Comparison of ENCODE assay signal across 10 cellular contexts in genomic region chr3:134852893-134853351, GRCh38. TPM values are rescaled to one million over a fixed set of nuclear protein-coding genes. Genes with fewer than 3 reads are reported as not detected.
DNase-seq lines count a peak whose midpoint lies in the region; ATAC-seq and TF ChIP-seq lines count a peak whose summit lies in the region.
"Had no signal": no experiment of that assay in that cellular context is flagged by ENCODE, and none has a peak within 500 bp of the region (broad histone marks: within the 10 kb centered on the region; RNA-seq: fewer than 3 reads in every experiment).

No MANE protein-coding gene starts in this region.

- H3K9me3 ChIP-seq in Karpas-422 (ENCODE audit: low read length) (no peaks in the 10 kb centered on the region), spleen (no peaks in the 10 kb centered on the region)
- H3K9me3 ChIP-seq: heart left ventricle had no signal

- no peaks in the 10 kb centered on the region for H3K9me2 ChIP-seq in Karpas-422 (replicated peaks; ENCODE audit: insufficient read depth, low read length)

- 16 to 35% (median 20%) methylated on average over 4 of the region's 4 CpGs for WGBS in spleen, 5 donors

- H3K4me3 Mint-ChIP-seq in activated CD4-positive, alpha-beta T cell treated with anti-CD3 and anti-CD28 coated beads, Interleukin-2, amount 10 ng/mL, durations not matched to agents 24 days and 14 days, result peak overlapping the region; percentile 47

- peak overlapping the region; percentile 51 for H3K27ac Mint-ChIP-seq in activated CD4-positive, alpha-beta T cell treated with anti-CD3 and anti-CD28 coated beads, Interleukin-2, amount 10 ng/mL, durations not matched to agents 24 days and 14 days

- TF ChIP-seq POLR2A in spleen (IDR thresholded peaks at IDR 0.05), result no peak

- H3K36me3 ChIP-seq in Karpas-422 (ENCODE audit: insufficient read depth, low read length) (no peaks in the 10 kb centered on the region), spleen (no peaks in the 10 kb centered on the region)
- H3K36me3 ChIP-seq: heart left ventricle had no signal

- H3K4me1 Mint-ChIP-seq in activated CD4-positive, alpha-beta T cell treated with anti-CD3 and anti-CD28 coated beads, Interleukin-2, amount 10 ng/mL, durations not matched to agents 24 days and 14 days, result peaks cover 12% of the 10 kb centered on the region

- intact Hi-C loops in activated CD4-positive, alpha-beta T cell treated with anti-CD3 and anti-CD28 coated beads, Interleukin-2, amount 10 ng/mL, durations not matched to agents 24 days and 14 days (cut with micrococcal nuclease), result no loop called here
- intact Hi-C loops in spleen (cut with DNase I; ENCODE audit: low total_unique reads), result no loop called here

- H3K27ac ChIP-seq in Karpas-422 (ENCODE audit: low read length), result peak overlapping the region; percentile 88
- H3K27ac ChIP-seq in spleen, result peak overlapping the region in 5 of 8 donors; percentile 0 to 71 (median 51)
- H3K27ac ChIP-seq: heart left ventricle had no signal

- peak overlapping the region; percentile 51 for H3K9ac ChIP-seq in Karpas-422 (ENCODE audit: low read length)

- H3K79me2 ChIP-seq in Karpas-422 (ENCODE audit: low read length), result no peaks in the 10 kb centered on the region

- peaks cover 50% of the 10 kb centered on the region for H3K4me1 ChIP-seq in Karpas-422 (ENCODE audit: low read length)
- H3K4me1 ChIP-seq in spleen, result peaks cover 0 to 21% (median 13%) of the 10 kb centered on the region in 6 donors

- H3K36me3 Mint-ChIP-seq in activated CD4-positive, alpha-beta T cell treated with anti-CD3 and anti-CD28 coated beads, Interleukin-2, amount 10 ng/mL, durations not matched to agents 24 days and 14 days (ENCODE audit: low read depth), result no peaks in the 10 kb centered on the region
- H3K36me3 Mint-ChIP-seq: activated naive CD4-positive, alpha-beta T cell treated with anti-CD3 and anti-CD28 coated beads, Interleukin-2, amount 50 U/mL, for 72 hours had no signal

- TF ChIP-seq CTCF in spleen (IDR thresholded peaks at IDR 0.05 in 8 of 11, conservative IDR thresholded peaks at IDR 0.05 in 3 of 11), result no peak

- no peaks in the 10 kb centered on the region for H4K20me1 ChIP-seq in Karpas-422 (ENCODE audit: insufficient read depth, low read depth, low read length)

- H2AFZ ChIP-seq in Karpas-422 (ENCODE audit: low read length), result peak overlapping the region; percentile 40; the same call in 1 of the 2 replicates

- H3K4me3 ChIP-seq in Karpas-422 (ENCODE audit: low read length) (peak overlapping the region; percentile 29; the same call in 1 of the 2 replicates), spleen (no peak overlapping the region)
- H3K4me3 ChIP-seq: heart left ventricle had no signal

- H3K4me2 ChIP-seq in Karpas-422 (ENCODE audit: low read depth, low read length, poor library complexity, severe bottlenecking), result peak overlapping the region; percentile 54

- DNase-seq in activated CD4-positive, alpha-beta T cell treated with anti-CD3 and anti-CD28 coated beads, Interleukin-2, amount 10 ng/mL, durations not matched to agents 24 days and 14 days, result peak; percentile 66
- no peak for DNase-seq in activated CD4-positive, alpha-beta T cell treated with anti-CD3 and anti-CD28 coated beads, Interleukin-2, amount 50 U/mL, for 1 hour
- DNase-seq in Karpas-422, result peak; percentile 91
- peak; percentile 81 for DNase-seq in spleen
- DNase-seq in central memory CD4-positive, alpha-beta T cell, result no peak
- no peak for DNase-seq in COLO668 (lab: John Stamatoyannopoulos, UW; ENCODE audit: unreplicated experiment)
- no peak for DNase-seq in activated T-cell treated with anti-CD3 and anti-CD28 coated beads, Interleukin-2, amount 50 U/mL, for 1 hour

- peaks cover 6% of the 10 kb centered on the region for H3K27me3 Mint-ChIP-seq in activated CD4-positive, alpha-beta T cell treated with anti-CD3 and anti-CD28 coated beads, Interleukin-2, amount 10 ng/mL, durations not matched to agents 24 days and 14 days

- no peaks in the 10 kb centered on the region for H3K9me3 Mint-ChIP-seq in activated CD4-positive, alpha-beta T cell treated with anti-CD3 and anti-CD28 coated beads, Interleukin-2, amount 10 ng/mL, durations not matched to agents 24 days and 14 days
- H3K9me3 Mint-ChIP-seq: activated naive CD4-positive, alpha-beta T cell treated with anti-CD3 and anti-CD28 coated beads, Interleukin-2, amount 50 U/mL, for 72 hours had no signal

- peak; percentile 97 for ATAC-seq in HG02610 (IDR thresholded peaks at IDR 0.05; ENCODE audit: unreplicated experiment)

- no peaks in the 10 kb centered on the region for H3K27me3 ChIP-seq in Karpas-422 (ENCODE audit: low read length)
- H3K27me3 ChIP-seq in spleen (replicated peaks in 1 of 7), result no peaks in the 10 kb centered on the region

RNA-seq across cellular contexts. Expression of gene EPHB1, which starts 57.9 kb away (rescaled TPM):
- total RNA-seq in activated CD4-positive, alpha-beta T cell treated with anti-CD3 and anti-CD28 coated beads, Interleukin-2, amount 10 ng/mL, durations not matched to agents 24 days and 14 days, result 1.6 and 2.3 TPM in 2 replicates
- total RNA-seq in Karpas-422 (2014; rRNA removed; shearing (Covaris generic); ENCODE audit: low replicate concordance), result 24.1 and 24.3 TPM in 2 replicates
- 10 to 100 TPM in 2 of 7 donors, 1 to 10 TPM in 5; 2.5 to 14.0 (median 7.4) TPM for total RNA-seq in spleen
- under 1 TPM; 0.20 to 0.80 (median 0.54) TPM for polyA plus RNA-seq in spleen

Comparison
In these comparisons a context has a peak if more than half of its experiments do, and no peak if none do; other contexts are left out.
1. DNase-seq: peak in activated CD4-positive, alpha-beta T cell treated with anti-CD3 and anti-CD28 coated beads, Interleukin-2, amount 10 ng/mL, durations not matched to agents 24 days and 14 days (single experiment), Karpas-422 (single experiment) and spleen (single experiment); none in activated CD4-positive, alpha-beta T cell treated with anti-CD3 and anti-CD28 coated beads, Interleukin-2, amount 50 U/mL, for 1 hour (single experiment), central memory CD4-positive, alpha-beta T cell (single experiment), COLO668 (single experiment) and activated T-cell treated with anti-CD3 and anti-CD28 coated beads, Interleukin-2, amount 50 U/mL, for 1 hour (single experiment).